ENCODE assay signal across 14 cellular contexts in the genomic region with DNA sequence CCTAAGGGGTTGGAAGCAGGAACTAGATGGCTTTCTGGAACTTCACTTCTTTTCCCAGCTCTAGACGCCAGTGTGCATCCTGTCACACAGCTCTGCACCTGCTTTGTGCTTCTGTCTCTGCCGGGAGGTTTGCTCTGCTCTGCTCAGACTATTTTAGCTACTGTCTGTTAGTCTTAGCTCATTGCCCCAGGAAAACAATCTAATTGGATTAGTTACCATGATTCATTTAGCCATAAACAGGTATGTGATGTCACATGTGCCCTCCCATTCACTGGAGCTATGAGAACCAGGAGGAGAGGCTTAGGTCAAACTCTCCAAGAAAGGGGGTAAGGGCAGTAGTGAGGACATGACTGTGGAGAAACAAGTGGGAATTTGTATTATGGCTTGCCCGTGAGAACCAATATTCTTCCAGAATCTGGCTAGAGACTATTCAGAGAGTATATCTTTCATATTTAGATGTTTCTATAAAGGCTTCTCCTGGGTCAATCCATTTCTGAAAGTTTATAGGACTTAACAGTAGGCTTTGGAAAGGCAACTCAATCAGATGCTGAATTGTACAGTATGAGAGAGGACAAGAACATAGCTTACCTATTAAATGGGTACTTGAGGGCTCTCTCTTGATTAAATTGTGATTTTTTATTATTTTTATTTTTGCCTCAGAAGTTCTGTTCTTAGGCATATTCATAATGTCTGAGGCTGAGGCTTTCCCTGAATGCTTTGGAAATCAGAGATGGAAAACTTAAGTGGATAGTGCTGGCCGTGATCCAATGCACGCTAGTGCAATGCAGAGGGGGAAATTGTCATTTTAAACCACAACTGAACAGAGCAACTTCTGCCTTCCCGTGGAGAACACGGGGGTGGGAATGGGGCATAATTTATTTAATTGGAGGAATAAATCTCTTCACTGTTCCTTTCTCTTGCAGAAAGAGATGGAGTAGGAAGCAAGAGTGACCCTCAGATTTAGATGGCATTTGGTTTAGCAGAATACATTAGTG. TPM values are rescaled to one million over a fixed set of nuclear protein-coding genes. Genes with fewer than 3 reads are reported as not detected.
DNase-seq lines count a peak whose midpoint lies in the region; ATAC-seq and TF ChIP-seq lines count a peak whose summit lies in the region.
"Had no signal": no experiment of that assay in that cellular context is flagged by ENCODE, and none has a peak within 500 bp of the region (broad histone marks: within the 10 kb centered on the region; RNA-seq: fewer than 3 reads in every experiment).

No MANE protein-coding gene starts in this region.

- in situ Hi-C loops in astrocyte of the spinal cord (cut with HindIII; ENCODE audit: low sequenced_read_pairs) (no loop called here), transverse colon (cut with MboI; ENCODE audit: low pct_ligation_motif_present in 1 of 4, low pct_unique_long_range_greater_than_20kb in 1 of 4, low sequenced_read_pairs in 3 of 4) (loop anchor here in 2 of 4 donors (25.0 kb wide), 1 partner anchor 358 kb away; no protein-coding TSS in a partner anchor)

- CTCF ChIA-PET in WTC11 (lab: Charles Lee), result no interaction called here
- CTCF ChIA-PET in activated CD8-positive, alpha-beta T cell treated with anti-CD3 and anti-CD28 coated beads for 36 hours (lab: Charles Lee), result interaction anchor here (1.3 to 1.6 kb wide), 2 partner anchors 10 to 21 kb away, joined by 5 read pairs; no protein-coding TSS in a partner anchor

- POLR2A ChIA-PET in WTC11 (lab: Charles Lee), result no interaction called here
- POLR2A ChIA-PET in activated CD8-positive, alpha-beta T cell treated with anti-CD3 and anti-CD28 coated beads for 36 hours (lab: Charles Lee), result no interaction called here

- no peaks in the 10 kb centered on the region for H3K27me3 Mint-ChIP-seq in WTC11 (ENCODE audit: low read depth)
- peaks cover 15% of the 10 kb centered on the region for H3K27me3 Mint-ChIP-seq in activated CD8-positive, alpha-beta T cell treated with anti-CD3 and anti-CD28 coated beads for 36 hours

- no peaks in the 10 kb centered on the region for H3K9me3 ChIP-seq in transverse colon
- H3K9me3 ChIP-seq: gastrocnemius medialis had no signal

- peaks cover 0 to 15% (median 2%) of the 10 kb centered on the region in 4 donors for H3K4me1 ChIP-seq in transverse colon

- H3K4me3 Mint-ChIP-seq in WTC11, result no peak overlapping the region
- H3K4me3 Mint-ChIP-seq in activated CD8-positive, alpha-beta T cell treated with anti-CD3 and anti-CD28 coated beads for 36 hours, result no peak overlapping the region
- H3K4me3 Mint-ChIP-seq: activated naive CD4-positive, alpha-beta T cell treated with anti-CD3 and anti-CD28 coated beads, Interleukin-2, amount 50 U/mL, for 24 hours; natural killer cell treated with Interleukin-12 subunit alpha and Interleukin-12 subunit beta and Interleukin-15 and Interleukin-18, amount 100 ng/mL, for 72 hours; T-helper 1 cell treated with Interleukin-12 subunit alpha and Interleukin-12 subunit beta and Interleukin-4 antibody, amounts not matched to agents 30 μg/mL and 1 μg/mL, for 36 hours had no signal

- no peak overlapping the region for H3K27ac Mint-ChIP-seq in WTC11
- no peak overlapping the region for H3K27ac Mint-ChIP-seq in activated CD8-positive, alpha-beta T cell treated with anti-CD3 and anti-CD28 coated beads for 36 hours
- H3K27ac Mint-ChIP-seq: activated naive CD4-positive, alpha-beta T cell treated with anti-CD3 and anti-CD28 coated beads, Interleukin-2, amount 50 U/mL, for 24 hours; natural killer cell treated with Interleukin-12 subunit alpha and Interleukin-12 subunit beta and Interleukin-15 and Interleukin-18, amount 100 ng/mL, for 72 hours; T-helper 1 cell treated with Interleukin-12 subunit alpha and Interleukin-12 subunit beta and Interleukin-4 antibody, amounts not matched to agents 30 μg/mL and 1 μg/mL, for 36 hours had no signal

- TF ChIP-seq EP300 in transverse colon (IDR thresholded peaks at IDR 0.05; ENCODE audit: low read depth), result no peak

- peak in 2 of 3 experiments; percentile 7 to 76 for DNase-seq in NCI-H1417 (lab: John Stamatoyannopoulos, UW)
- DNase-seq in NCI-H1417 treated with DMSO at 0.1 percent for 48 hours (lab: John Stamatoyannopoulos, UW), result no peak
- peak; percentile 42 for DNase-seq in NCI-H2029 (lab: John Stamatoyannopoulos, UW)
- peak; percentile 46 for DNase-seq in astrocyte of the spinal cord (ENCODE audit: low read depth, low spot score)
- DNase-seq in posterior vena cava (ENCODE audit: low spot score), result peak; percentile 77
- no peak for DNase-seq in transverse colon
- DNase-seq in WTC11 (ENCODE audit: low spot score), result no peak
- DNase-seq in activated CD8-positive, alpha-beta T cell treated with anti-CD3 and anti-CD28 coated beads for 36 hours, result no peak
- DNase-seq: cortex of kidney, gastrocnemius medialis, trophoblast cell had no signal

- TF ChIP-seq POLR2A in transverse colon (IDR thresholded peaks at IDR 0.05), result no peak

- whole genome bisulfite sequencing in transverse colon (ENCODE audit: low coverage in 1 of 2), 2 donors, result 40 to 44% methylated on average over 5 to 7 of the region's 7 CpGs

- no peaks in the 10 kb centered on the region for H3K9me3 Mint-ChIP-seq in WTC11
- no peaks in the 10 kb centered on the region for H3K9me3 Mint-ChIP-seq in activated CD8-positive, alpha-beta T cell treated with anti-CD3 and anti-CD28 coated beads for 36 hours
- H3K9me3 Mint-ChIP-seq: activated naive CD4-positive, alpha-beta T cell treated with anti-CD3 and anti-CD28 coated beads, Interleukin-2, amount 50 U/mL, for 24 hours; natural killer cell treated with Interleukin-12 subunit alpha and Interleukin-12 subunit beta and Interleukin-15 and Interleukin-18, amount 100 ng/mL, for 72 hours; T-helper 1 cell treated with Interleukin-12 subunit alpha and Interleukin-12 subunit beta and Interleukin-4 antibody, amounts not matched to agents 30 μg/mL and 1 μg/mL, for 36 hours had no signal

- H3K4me3 ChIP-seq in astrocyte of the spinal cord (ENCODE audit: low read depth, low read length) (no peak overlapping the region), transverse colon (no peak overlapping the region)
- H3K4me3 ChIP-seq: gastrocnemius medialis had no signal

- intact Hi-C loops in posterior vena cava (cut with DNase I) (no loop called here), transverse colon (cut with DNase I; ENCODE audit: low total_unique reads) (no loop called here)
- intact Hi-C loops in activated CD8-positive, alpha-beta T cell treated with anti-CD3 and anti-CD28 coated beads for 36 hours (cut with micrococcal nuclease), result no loop called here

- peaks cover 23% of the 10 kb centered on the region for H3K4me1 Mint-ChIP-seq in WTC11
- no peaks in the 10 kb centered on the region for H3K4me1 Mint-ChIP-seq in activated CD8-positive, alpha-beta T cell treated with anti-CD3 and anti-CD28 coated beads for 36 hours (ENCODE audit: low read depth)
- H3K4me1 Mint-ChIP-seq: activated naive CD4-positive, alpha-beta T cell treated with anti-CD3 and anti-CD28 coated beads, Interleukin-2, amount 50 U/mL, for 24 hours had no signal

- H3K36me3 ChIP-seq in transverse colon, result no peaks in the 10 kb centered on the region
- H3K36me3 ChIP-seq: gastrocnemius medialis had no signal

- H3K27ac ChIP-seq in transverse colon, result no peak overlapping the region
- H3K27ac ChIP-seq: gastrocnemius medialis had no signal

- no peak for TF ChIP-seq CTCF in astrocyte of the spinal cord (IDR thresholded peaks at IDR 0.05; ENCODE audit: low read depth, low read length)
- no peak for TF ChIP-seq CTCF in transverse colon (IDR thresholded peaks at IDR 0.05)
- TF ChIP-seq CTCF in WTC11 (IDR thresholded peaks at IDR 0.05), result no peak
- TF ChIP-seq CTCF in activated CD8-positive, alpha-beta T cell treated with anti-CD3 and anti-CD28 coated beads for 36 hours (IDR thresholded peaks at IDR 0.05), result no peak

- ATAC-seq in WTC11, result no peak
- ATAC-seq in activated CD8-positive, alpha-beta T cell treated with anti-CD3 and anti-CD28 coated beads for 36 hours, result no peak
- ATAC-seq: gastrocnemius medialis; natural killer cell treated with Interleukin-12 subunit alpha and Interleukin-12 subunit beta and Interleukin-15 and Interleukin-18, amount 100 ng/mL, for 72 hours had no signal

- H3K36me3 Mint-ChIP-seq in WTC11, result no peaks in the 10 kb centered on the region
- no peaks in the 10 kb centered on the region for H3K36me3 Mint-ChIP-seq in activated CD8-positive, alpha-beta T cell treated with anti-CD3 and anti-CD28 coated beads for 36 hours (ENCODE audit: low read depth)
- H3K36me3 Mint-ChIP-seq: activated naive CD4-positive, alpha-beta T cell treated with anti-CD3 and anti-CD28 coated beads, Interleukin-2, amount 50 U/mL, for 24 hours; natural killer cell treated with Interleukin-12 subunit alpha and Interleukin-12 subunit beta and Interleukin-15 and Interleukin-18, amount 100 ng/mL, for 72 hours had no signal

- no peaks in the 10 kb centered on the region for H3K27me3 ChIP-seq in transverse colon
- H3K27me3 ChIP-seq: gastrocnemius medialis had no signal

TF ChIP-seq in WTC11, 78 proteins besides CTCF, POLR2A, EP300 and RAD21 (continues in another document):
- no peak for TF ChIP-seq GRHL2 (CRISPR knock-in tag; IDR thresholded peaks at IDR 0.05; ENCODE audit: insufficient replicate concordance, severe bottlenecking)
- TF ChIP-seq, protein P1, sequence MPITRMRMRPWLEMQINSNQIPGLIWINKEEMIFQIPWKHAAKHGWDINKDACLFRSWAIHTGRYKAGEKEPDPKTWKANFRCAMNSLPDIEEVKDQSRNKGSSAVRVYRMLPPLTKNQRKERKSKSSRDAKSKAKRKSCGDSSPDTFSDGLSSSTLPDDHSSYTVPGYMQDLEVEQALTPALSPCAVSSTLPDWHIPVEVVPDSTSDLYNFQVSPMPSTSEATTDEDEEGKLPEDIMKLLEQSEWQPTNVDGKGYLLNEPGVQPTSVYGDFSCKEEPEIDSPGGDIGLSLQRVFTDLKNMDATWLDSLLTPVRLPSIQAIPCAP (CRISPR knock-in tag; IDR thresholded peaks at IDR 0.05), result no peak
- TF ChIP-seq, protein P2, sequence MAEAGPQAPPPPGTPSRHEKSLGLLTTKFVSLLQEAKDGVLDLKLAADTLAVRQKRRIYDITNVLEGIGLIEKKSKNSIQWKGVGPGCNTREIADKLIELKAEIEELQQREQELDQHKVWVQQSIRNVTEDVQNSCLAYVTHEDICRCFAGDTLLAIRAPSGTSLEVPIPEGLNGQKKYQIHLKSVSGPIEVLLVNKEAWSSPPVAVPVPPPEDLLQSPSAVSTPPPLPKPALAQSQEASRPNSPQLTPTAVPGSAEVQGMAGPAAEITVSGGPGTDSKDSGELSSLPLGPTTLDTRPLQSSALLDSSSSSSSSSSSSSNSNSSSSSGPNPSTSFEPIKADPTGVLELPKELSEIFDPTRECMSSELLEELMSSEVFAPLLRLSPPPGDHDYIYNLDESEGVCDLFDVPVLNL (CRISPR knock-in tag; IDR thresholded peaks at IDR 0.05; ENCODE audit: borderline replicate concordance, low read depth), result no peak
- TF ChIP-seq FOXP1 (CRISPR knock-in tag; IDR thresholded peaks at IDR 0.05; ENCODE audit: borderline replicate concordance), result no peak
- TF ChIP-seq CBFB (CRISPR knock-in tag; IDR thresholded peaks at IDR 0.05; ENCODE audit: low read depth), result no peak

RNA-seq across cellular contexts. Expression of a gene that starts 22.6 kb away (rescaled TPM):
- 10 to 100 TPM; 37.1 to 42.2 TPM for total RNA-seq in posterior vena cava
- 10 to 100 TPM in 2 of 4 donors, 1 to 10 TPM in 2; 6.0 to 42.0 (median 10.2) TPM for total RNA-seq in transverse colon
- 160 to 172 TPM (median 168 TPM) in 3 replicates for total RNA-seq in WTC11 (2021)
- 10 to 100 TPM; 21.7 to 22.6 TPM for total RNA-seq in activated CD8-positive, alpha-beta T cell treated with anti-CD3 and anti-CD28 coated beads for 36 hours

Comparison
In these comparisons a context has a peak if more than half of its experiments do, and no peak if none do; other contexts are left out.
1. DNase-seq: peak in NCI-H1417 (2 of 3), NCI-H2029 (single experiment), astrocyte of the spinal cord (single experiment) and posterior vena cava (single experiment); none in NCI-H1417 treated with DMSO at 0.1 percent for 48 hours (single experiment), transverse colon (single experiment), WTC11 (single experiment) and activated CD8-positive, alpha-beta T cell treated with anti-CD3 and anti-CD28 coated beads for 36 hours (single experiment).